1 cellular context compared by ENCODE assay signal in genomic region chr3:126208182-126208581, GRCh38.
TF ChIP-seq lines count a peak whose summit lies in the region.

No MANE protein-coding gene starts in this region.

TF ChIP-seq in WTC11, 78 proteins besides CTCF, POLR2A, EP300 and RAD21 (continued from another document):
- TF ChIP-seq ZNF512 (CRISPR knock-in tag; IDR thresholded peaks at IDR 0.05; ENCODE audit: borderline replicate concordance) (no peak), TEAD1 (CRISPR knock-in tag; IDR thresholded peaks at IDR 0.05) (no peak), ERG (CRISPR knock-in tag; IDR thresholded peaks at IDR 0.05) (no peak), ATF2 (CRISPR knock-in tag; IDR thresholded peaks at IDR 0.05; ENCODE audit: borderline replicate concordance, low read depth) (no peak), ZMAT4 (CRISPR knock-in tag; IDR thresholded peaks at IDR 0.05) (no peak), ZNF121 (CRISPR knock-in tag; IDR thresholded peaks at IDR 0.05) (no peak), TP53 (CRISPR knock-in tag; IDR thresholded peaks at IDR 0.05) (no peak), SOX15 (CRISPR knock-in tag; IDR thresholded peaks at IDR 0.05) (no peak)
